ENCODE assay signal across 24 cellular contexts in the genomic region with DNA sequence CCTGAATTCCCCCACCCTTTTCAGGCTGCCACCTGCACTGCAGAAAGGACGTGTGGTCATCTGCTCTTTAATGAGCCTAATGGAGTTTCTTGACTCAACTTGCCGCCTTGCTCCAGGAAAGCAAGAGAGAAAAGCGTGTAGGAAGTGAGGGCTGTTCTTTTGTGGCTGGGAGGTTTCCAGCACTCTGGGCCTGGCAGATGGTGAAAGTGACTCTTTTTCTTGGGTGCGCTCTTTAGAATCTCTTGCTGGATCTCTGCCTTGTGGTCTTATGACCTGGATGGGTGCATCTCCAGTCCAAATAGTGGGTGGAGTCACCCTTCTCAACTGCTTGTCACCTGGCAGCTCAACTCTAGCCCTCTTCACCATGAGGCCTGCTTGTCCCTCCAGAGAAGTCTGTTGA.
"Had no signal": no experiment of that assay in that cellular context is flagged by ENCODE, and none has a peak within 500 bp of the region (broad histone marks: within the 10 kb centered on the region; RNA-seq: fewer than 3 reads in every experiment).

No MANE protein-coding gene starts in this region.

- H3K9me3 ChIP-seq: psoas muscle, spleen, testis, tibial nerve, upper lobe of right lung, vagina had no signal

- H3K27ac Mint-ChIP-seq: dendritic cell treated with granulocyte-macrophage colony-stimulating factor and Interleukin-4, amounts not matched to agents 40 ng/mL and 50 ng/mL, for 4 days; effector memory CD8-positive, alpha-beta T cell; natural killer cell treated with Interleukin-12 subunit alpha and Interleukin-12 subunit beta and Interleukin-15 and Interleukin-18, amount 100 ng/mL, for 72 hours; stimulated activated memory B cell treated with anti-CD40 and anti-IgM and Interleukin-4, amounts not matched to agents 10 μg/mL and 1 μg/mL and 100 μg/mL, for 72 hours; stimulated activated naive CD8-positive, alpha-beta T cell treated with anti-CD3 and anti-CD28 coated beads, Interleukin-15, amount 100 ng/mL, for 72 hours had no signal

- H3K36me3 Mint-ChIP-seq: natural killer cell treated with Interleukin-12 subunit alpha and Interleukin-12 subunit beta and Interleukin-15 and Interleukin-18, amount 100 ng/mL, for 72 hours; stimulated activated memory B cell treated with anti-CD40 and anti-IgM and Interleukin-4, amounts not matched to agents 10 μg/mL and 1 μg/mL and 100 μg/mL, for 72 hours had no signal

- DNase-seq: effector memory CD8-positive, alpha-beta T cell; foreskin keratinocyte; head of caudate nucleus; kidney; left cardiac atrium; left ventricle myocardium superior; mesenchymal stem cell; midbrain; psoas muscle; spleen; stimulated activated CD4-positive, alpha-beta T cell treated with anti-CD3 and anti-CD28 coated beads, Interleukin-15, amount 100 ng/mL, for 24 hours; stimulated activated CD4-positive, alpha-beta T cell treated with anti-CD3 and anti-CD28 coated beads, Interleukin-1b, Interleukin-23, amount 100 ng/mL, for 48 hours; stimulated activated CD4-positive, alpha-beta T cell treated with anti-CD3 and anti-CD28 coated beads, Interleukin-4, amount 100 ng/mL, for 24 hours; stimulated activated naive CD8-positive, alpha-beta T cell treated with anti-CD3 and anti-CD28 coated beads, Interleukin-15, amount 100 ng/mL, for 72 hours; testis; upper lobe of right lung had no signal

- H3K4me3 ChIP-seq: hepatocyte, lung, psoas muscle, spleen, testis, tibial nerve, upper lobe of right lung, vagina had no signal

- H3K9me3 Mint-ChIP-seq: dendritic cell treated with granulocyte-macrophage colony-stimulating factor and Interleukin-4, amounts not matched to agents 40 ng/mL and 50 ng/mL, for 4 days; natural killer cell treated with Interleukin-12 subunit alpha and Interleukin-12 subunit beta and Interleukin-15 and Interleukin-18, amount 100 ng/mL, for 72 hours had no signal

- H3K27me3 ChIP-seq: foreskin keratinocyte, hepatocyte, testis, tibial nerve, upper lobe of right lung, vagina had no signal

- H3K27ac ChIP-seq: foreskin keratinocyte, hepatocyte, psoas muscle, spleen, testis, upper lobe of right lung, vagina had no signal

- H3K4me1 ChIP-seq: foreskin keratinocyte, psoas muscle, testis, upper lobe of right lung, vagina had no signal

- ATAC-seq: effector memory CD8-positive, alpha-beta T cell; foreskin keratinocyte; left cardiac atrium; left ventricle myocardium superior; natural killer cell treated with Interleukin-12 subunit alpha and Interleukin-12 subunit beta and Interleukin-15 and Interleukin-18, amount 100 ng/mL, for 72 hours; psoas muscle; sciatic nerve; stimulated activated naive CD8-positive, alpha-beta T cell treated with anti-CD3 and anti-CD28 coated beads, Interleukin-15, amount 100 ng/mL, for 72 hours; upper lobe of right lung had no signal

- H3K27me3 Mint-ChIP-seq: effector memory CD8-positive, alpha-beta T cell; stimulated activated memory B cell treated with anti-CD40 and anti-IgM and Interleukin-4, amounts not matched to agents 10 μg/mL and 1 μg/mL and 100 μg/mL, for 72 hours; stimulated activated naive CD8-positive, alpha-beta T cell treated with anti-CD3 and anti-CD28 coated beads, Interleukin-15, amount 100 ng/mL, for 72 hours had no signal

- H3K36me3 ChIP-seq: spleen, tibial nerve, upper lobe of right lung, vagina had no signal

- H3K4me3 Mint-ChIP-seq: dendritic cell treated with granulocyte-macrophage colony-stimulating factor and Interleukin-4, amounts not matched to agents 40 ng/mL and 50 ng/mL, for 4 days; effector memory CD8-positive, alpha-beta T cell; natural killer cell treated with Interleukin-12 subunit alpha and Interleukin-12 subunit beta and Interleukin-15 and Interleukin-18, amount 100 ng/mL, for 72 hours; stimulated activated memory B cell treated with anti-CD40 and anti-IgM and Interleukin-4, amounts not matched to agents 10 μg/mL and 1 μg/mL and 100 μg/mL, for 72 hours; stimulated activated naive CD8-positive, alpha-beta T cell treated with anti-CD3 and anti-CD28 coated beads, Interleukin-15, amount 100 ng/mL, for 72 hours had no signal

- H3K4me1 Mint-ChIP-seq: stimulated activated naive CD8-positive, alpha-beta T cell treated with anti-CD3 and anti-CD28 coated beads, Interleukin-15, amount 100 ng/mL, for 72 hours had no signal
